26 cellular contexts compared by ENCODE assay signal in the genomic region with DNA sequence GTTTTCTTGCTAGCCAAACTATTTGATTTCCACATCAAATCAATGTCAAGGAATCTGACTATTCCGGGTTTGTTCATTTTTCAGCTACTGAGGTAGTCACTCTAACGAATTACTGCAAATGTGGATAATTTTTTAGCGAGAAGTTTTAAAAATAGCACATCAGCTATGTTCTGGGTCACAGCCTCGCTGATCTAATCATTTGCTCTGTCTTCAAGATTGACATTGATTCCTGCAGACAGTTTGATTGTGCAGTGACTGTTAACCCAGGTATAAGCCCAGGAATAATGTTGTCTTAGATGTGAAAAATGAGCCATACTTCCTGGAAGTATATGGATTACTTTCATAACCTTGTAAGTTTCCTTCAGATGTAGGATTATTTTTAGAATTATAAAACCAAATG.
"Had no signal": no experiment of that assay in that cellular context is flagged by ENCODE, and none has a peak within 500 bp of the region (broad histone marks: within the 10 kb centered on the region; RNA-seq: fewer than 3 reads in every experiment).

No MANE protein-coding gene starts in this region.

- H3K4me3 ChIP-seq: stomach, suprapubic skin, testis, thoracic aorta, thyroid gland, tibial artery, tibial nerve, transverse colon, upper lobe of left lung, upper lobe of right lung, uterus, vagina had no signal

- H3K27ac ChIP-seq: stomach, suprapubic skin, testis, thoracic aorta, thyroid gland, tibial artery, tibial nerve, transverse colon, upper lobe of left lung, upper lobe of right lung, uterus, vagina had no signal

- H3K4me1 ChIP-seq: stomach, suprapubic skin, testis, thyroid gland, tibial artery, tibial nerve, transverse colon, upper lobe of left lung, upper lobe of right lung, uterus, vagina had no signal

- ATAC-seq: stimulated activated effector memory CD8-positive, alpha-beta T cell treated with anti-CD3 and anti-CD28 coated beads, Interleukin-12 subunit alpha, Interleukin-12 subunit beta, amount 100 ng/mL, for 72 hours; stimulated activated memory B cell treated with anti-CD40 and anti-IgM and Interleukin-4, amounts not matched to agents 10 μg/mL and 1 μg/mL and 100 μg/mL, for 72 hours; stimulated activated naive B cell treated with anti-CD40 and anti-IgM and Interleukin-4, amounts not matched to agents 10 μg/mL and 1 μg/mL and 100 μg/mL, for 72 hours; stimulated activated naive CD8-positive, alpha-beta T cell treated with anti-CD3 and anti-CD28 coated beads, Interleukin-15, amount 100 ng/mL, for 72 hours; stimulated activated naive CD8-positive, alpha-beta T cell treated with anti-CD3 and anti-CD28 coated beads, Interleukin-15, Interleukin-2, amounts not matched to agents 100 U/mL and 50 U/mL, for 24 hours; upper lobe of right lung had no signal

- DNase-seq: stimulated activated CD4-positive, alpha-beta T cell treated with anti-CD3 and anti-CD28 coated beads, Interleukin-2, amount 100 ng/mL, for 48 hours; stimulated activated CD4-positive, alpha-beta T cell treated with anti-CD3 and anti-CD28 coated beads, Interleukin-4, amount 100 ng/mL, for 1 hour; stimulated activated CD4-positive, alpha-beta T cell treated with anti-CD3 and anti-CD28 coated beads, Interleukin-4, amount 100 ng/mL, for 24 hours; stimulated activated CD4-positive, alpha-beta T cell treated with anti-CD3 and anti-CD28 coated beads, Interleukin-4, amount 100 ng/mL, for 4 hours; stimulated activated CD8-positive, alpha-beta memory T cell treated with anti-CD3 and anti-CD28 coated beads, Interleukin-4, amount 100 ng/mL, for 48 hours; stimulated activated naive B cell treated with anti-CD40 and anti-IgM and Interleukin-4, amounts not matched to agents 10 μg/mL and 1 μg/mL and 100 μg/mL, for 72 hours; stimulated activated naive CD4-positive, alpha-beta T cell; stimulated activated naive CD4-positive, alpha-beta T cell treated with Interleukin-2 at 50 U/mL for 16 hours; stimulated activated naive CD8-positive, alpha-beta T cell treated with anti-CD3 and anti-CD28 coated beads, Interleukin-15, amount 100 ng/mL, for 72 hours; stimulated activated naive CD8-positive, alpha-beta T cell treated with anti-CD3 and anti-CD28 coated beads, Interleukin-15, Interleukin-2, amounts not matched to agents 100 U/mL and 50 U/mL, for 24 hours; stomach; substantia nigra; testis; thyroid gland; tibial artery; transverse colon; upper lobe of left lung; upper lobe of right lung; uterus had no signal

- FAIRE-seq: urothelium cell line had no signal

- H3K27me3 ChIP-seq: stomach, suprapubic skin, testis, thyroid gland, tibial artery, tibial nerve, transverse colon, upper lobe of left lung, upper lobe of right lung, uterus, vagina had no signal

- H3K36me3 ChIP-seq: stomach, suprapubic skin, thoracic aorta, thyroid gland, tibial artery, tibial nerve, transverse colon, upper lobe of left lung, upper lobe of right lung, uterus, vagina had no signal

- H3K9me3 ChIP-seq: stomach, suprapubic skin, testis, thoracic aorta, thyroid gland, tibial artery, tibial nerve, transverse colon, upper lobe of left lung, upper lobe of right lung, uterus, vagina had no signal
